1 cellular context compared by ENCODE assay signal in the genomic region with DNA sequence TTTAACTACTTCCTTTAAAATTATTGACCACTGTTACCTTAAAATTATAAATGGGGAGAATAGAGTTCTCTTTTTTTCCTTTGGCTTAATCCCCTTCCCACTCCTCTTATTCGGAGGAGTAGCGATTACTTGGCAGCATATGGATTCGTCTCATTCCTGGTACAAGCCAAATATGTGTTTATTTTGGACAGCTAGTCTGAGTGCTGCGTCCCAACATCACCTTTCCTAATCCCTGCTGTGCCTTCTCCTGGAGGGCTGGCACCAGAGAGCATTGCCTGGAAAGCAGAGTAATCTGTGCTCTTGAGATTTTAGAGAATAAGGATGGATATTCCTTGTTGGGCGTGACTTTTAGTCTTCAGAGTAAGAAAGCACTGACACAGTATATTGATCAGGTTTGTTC.
TF ChIP-seq lines count a peak whose summit lies in the region.

No MANE protein-coding gene starts in this region.

TF ChIP-seq in IMR-90, 13 proteins besides CTCF, POLR2A, EP300 and RAD21 (continued from another document):
- TF ChIP-seq, protein P1, sequence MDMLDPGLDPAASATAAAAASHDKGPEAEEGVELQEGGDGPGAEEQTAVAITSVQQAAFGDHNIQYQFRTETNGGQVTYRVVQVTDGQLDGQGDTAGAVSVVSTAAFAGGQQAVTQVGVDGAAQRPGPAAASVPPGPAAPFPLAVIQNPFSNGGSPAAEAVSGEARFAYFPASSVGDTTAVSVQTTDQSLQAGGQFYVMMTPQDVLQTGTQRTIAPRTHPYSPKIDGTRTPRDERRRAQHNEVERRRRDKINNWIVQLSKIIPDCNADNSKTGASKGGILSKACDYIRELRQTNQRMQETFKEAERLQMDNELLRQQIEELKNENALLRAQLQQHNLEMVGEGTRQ (IDR thresholded peaks at IDR 0.05; ENCODE audit: low read depth, low read length) = no peak
- TF ChIP-seq MXI1 (IDR thresholded peaks at IDR 0.05; ENCODE audit: borderline replicate concordance, low read depth, low read length) (no peak), SMC3 (IDR thresholded peaks at IDR 0.05; ENCODE audit: low read depth, low read length) (no peak), FOS (IDR thresholded peaks at IDR 0.05; ENCODE audit: low read depth, low read length) (no peak), MAZ (IDR thresholded peaks at IDR 0.05; ENCODE audit: borderline replicate concordance, low read depth, low read length) (no peak), RFX5 (IDR thresholded peaks at IDR 0.05; ENCODE audit: low read depth, low read length) (no peak), BHLHE40 (IDR thresholded peaks at IDR 0.05; ENCODE audit: low read depth, low read length) (no peak), CHD1 (IDR thresholded peaks at IDR 0.05; ENCODE audit: low read depth, low read length) (no peak), RCOR1 (IDR thresholded peaks at IDR 0.05; ENCODE audit: insufficient replicate concordance, low read length) (no peak), CEBPB (IDR thresholded peaks at IDR 0.05; ENCODE audit: low read depth, low read length) (no peak), MAFK (IDR thresholded peaks at IDR 0.05; ENCODE audit: low read depth, low read length) (no peak)
